In the genomic region with DNA sequence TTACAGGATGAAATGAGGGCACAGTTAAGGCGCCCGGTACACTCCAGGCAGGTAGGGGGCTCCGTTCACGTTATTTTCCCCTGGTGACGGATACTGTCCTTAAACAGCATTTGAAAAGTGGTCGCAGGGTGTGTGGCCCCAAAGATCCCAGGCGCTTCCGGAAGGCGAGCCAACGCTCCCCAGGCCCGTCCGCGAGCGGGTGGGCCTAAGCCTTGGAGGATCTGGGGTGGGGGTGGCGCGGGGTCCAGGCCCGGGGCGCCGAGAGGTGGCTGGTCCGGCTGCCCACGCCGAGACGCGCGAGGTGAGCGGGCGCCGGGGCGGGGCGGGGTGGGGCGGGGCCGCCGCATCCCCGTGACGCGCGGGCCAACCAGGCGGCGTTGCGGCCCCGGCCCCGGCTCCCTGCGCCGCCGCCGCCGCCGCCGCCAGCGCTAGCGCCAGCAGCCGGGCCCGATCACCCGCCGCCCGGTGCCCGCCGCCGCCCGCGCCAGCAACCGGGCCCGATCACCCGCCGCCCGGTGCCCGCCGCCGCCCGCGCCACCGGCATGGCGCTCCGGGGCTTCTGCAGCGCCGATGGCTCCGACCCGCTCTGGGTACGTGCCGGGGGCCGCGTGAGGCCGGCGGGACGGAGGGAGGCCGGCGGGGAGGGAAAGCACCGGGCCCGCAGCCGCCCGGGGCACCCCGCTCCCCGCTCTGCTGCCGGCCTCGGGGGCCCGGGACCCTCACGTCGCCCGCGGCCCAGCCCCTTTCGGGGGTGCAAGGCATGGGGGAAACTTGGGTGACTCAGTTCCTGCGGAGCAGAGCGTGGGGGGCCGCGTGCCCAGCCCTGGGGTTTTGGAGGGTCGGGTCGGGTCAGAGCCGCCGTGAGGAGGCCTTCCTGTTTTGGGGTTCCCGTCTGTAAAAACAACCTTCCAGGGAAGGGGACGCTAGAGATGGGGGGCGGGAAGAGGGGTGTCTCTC, we compare ENCODE assay signal across 8 cellular contexts. TPM values are rescaled to one million over a fixed set of nuclear protein-coding genes. Genes with fewer than 3 reads are reported as not detected.
DNase-seq lines count a peak whose midpoint lies in the region; ATAC-seq lines count a peak whose summit lies in the region.

A gene (plus strand): TSS at position 407 of the 957 bp plus-strand sequence. CDS start 136 bp downstream, at position 543.

- peaks cover 0 to 6% (median 0%) of the 10 kb centered on the region in 11 experiments; a peak in 3 of 22 replicates for H3K36me3 ChIP-seq in BLaER1 treated with 17β-estradiol and CSF1 and Interleukin-3, amounts not matched to agents 10 nM and 100 nM

- DNase-seq in Jurkat, Clone E6-1 (ENCODE audit: low read depth, low spot score): no peak
- peak; percentile 13 to 52 (median 34) for DNase-seq in activated CD4-positive, CD25-positive, alpha-beta regulatory T cell (lab: John Stamatoyannopoulos, UW)
- DNase-seq in cerebellar cortex (ENCODE audit: low spot score) (peak; percentile 28), left lobe of liver (ENCODE audit: low spot score) (no peak)
- DNase-seq in stimulated activated CD4-positive, alpha-beta T cell treated with anti-CD3 and anti-CD28 coated beads, Interleukin-4, amount 100 ng/mL, for 24 hours: peak; percentile 62

- H3K27me3 ChIP-seq in BLaER1 treated with 17β-estradiol and CSF1 and Interleukin-3, amounts not matched to agents 10 nM and 100 nM: no peaks in the 10 kb centered on the region

- H3K27ac ChIP-seq in BLaER1 treated with 17β-estradiol and CSF1 and Interleukin-3, amounts not matched to agents 10 nM and 100 nM: peak within 1 kb of the TSS; percentile 89 to 96 (median 94)

- ATAC-seq in GM19395 (IDR thresholded peaks at IDR 0.05; ENCODE audit: unreplicated experiment): peak; percentile 54
- peak; percentile 82 for ATAC-seq in left lobe of liver
- no peak for ATAC-seq in GM21367 (IDR thresholded peaks at IDR 0.05; ENCODE audit: unreplicated experiment)

- H3K9me3 ChIP-seq in BLaER1 treated with 17β-estradiol and CSF1 and Interleukin-3, amounts not matched to agents 10 nM and 100 nM (replicated peaks in 1 of 11): no peaks in the 10 kb centered on the region

- H3K4me2 ChIP-seq in BLaER1 treated with 17β-estradiol and CSF1 and Interleukin-3, amounts not matched to agents 10 nM and 100 nM: peak within 1 kb of the TSS; percentile 90 to 99 (median 95)

- peak within 1 kb of the TSS; percentile 87 to 99 (median 96) for H3K9ac ChIP-seq in BLaER1 treated with 17β-estradiol and CSF1 and Interleukin-3, amounts not matched to agents 10 nM and 100 nM

- peaks cover 38 to 53% (median 44%) of the 10 kb centered on the region in 10 experiments for H3K4me1 ChIP-seq in BLaER1 treated with 17β-estradiol and CSF1 and Interleukin-3, amounts not matched to agents 10 nM and 100 nM

- peak within 1 kb of the TSS; percentile 86 to 100 (median 98) for H3K4me3 ChIP-seq in BLaER1 treated with 17β-estradiol and CSF1 and Interleukin-3, amounts not matched to agents 10 nM and 100 nM
- peak within 1 kb of the TSS; percentile 87 for H3K4me3 ChIP-seq in Jurkat, Clone E6-1 (ENCODE audit: low read length)

- H4K20me1 ChIP-seq in BLaER1 treated with 17β-estradiol and CSF1 and Interleukin-3, amounts not matched to agents 10 nM and 100 nM: peaks cover 23 to 40% (median 35%) of the 10 kb centered on the region in 11 experiments; a peak in 20 of 22 replicates

RNA-seq across cellular contexts. Expression of the gene that starts here (rescaled TPM):
- 30.1 TPM for polyA plus RNA-seq in Jurkat, Clone E6-1 (2012; ENCODE audit: insufficient read depth, insufficient read length)
- 2.5 TPM for total RNA-seq in left lobe of liver

Comparison
In these comparisons a context has a peak if more than half of its experiments do, and no peak if none do; other contexts are left out.
1. DNase-seq: peak in activated CD4-positive, CD25-positive, alpha-beta regulatory T cell (4 of 4), cerebellar cortex (single experiment) and stimulated activated CD4-positive, alpha-beta T cell treated with anti-CD3 and anti-CD28 coated beads, Interleukin-4, amount 100 ng/mL, for 24 hours (single experiment); none in Jurkat, Clone E6-1 (single experiment) and left lobe of liver (single experiment).